ENCODE assay signal across 2 cellular contexts in the genomic region with DNA sequence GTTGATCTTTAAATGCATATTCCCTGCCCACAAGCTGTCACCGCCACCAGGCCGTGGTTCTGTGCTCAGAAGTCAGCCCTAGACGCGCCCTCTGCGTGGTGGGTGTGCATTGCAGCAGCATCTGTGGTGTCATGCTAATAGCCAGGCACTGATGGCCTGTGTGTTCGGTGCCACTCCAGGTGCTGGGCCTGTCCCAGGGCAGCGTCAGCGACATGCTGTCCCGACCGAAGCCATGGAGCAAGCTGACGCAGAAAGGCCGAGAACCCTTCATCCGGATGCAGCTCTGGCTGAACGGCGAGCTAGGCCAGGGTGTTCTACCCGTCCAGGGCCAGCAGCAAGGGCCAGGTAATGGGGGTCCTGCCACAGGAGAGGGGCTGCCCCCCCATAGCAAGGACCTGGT.
TF ChIP-seq lines count a peak whose summit lies in the region.

No MANE protein-coding gene starts in this region.

TF ChIP-seq in GM23338, 12 proteins besides CTCF, POLR2A, EP300 and RAD21:
- TF ChIP-seq, protein P1, sequence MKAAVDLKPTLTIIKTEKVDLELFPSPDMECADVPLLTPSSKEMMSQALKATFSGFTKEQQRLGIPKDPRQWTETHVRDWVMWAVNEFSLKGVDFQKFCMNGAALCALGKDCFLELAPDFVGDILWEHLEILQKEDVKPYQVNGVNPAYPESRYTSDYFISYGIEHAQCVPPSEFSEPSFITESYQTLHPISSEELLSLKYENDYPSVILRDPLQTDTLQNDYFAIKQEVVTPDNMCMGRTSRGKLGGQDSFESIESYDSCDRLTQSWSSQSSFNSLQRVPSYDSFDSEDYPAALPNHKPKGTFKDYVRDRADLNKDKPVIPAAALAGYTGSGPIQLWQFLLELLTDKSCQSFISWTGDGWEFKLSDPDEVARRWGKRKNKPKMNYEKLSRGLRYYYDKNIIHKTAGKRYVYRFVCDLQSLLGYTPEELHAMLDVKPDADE (IDR thresholded peaks at IDR 0.05) = no peak

TF ChIP-seq in K562, 482 proteins besides CTCF, POLR2A, EP300 and RAD21:
- TF ChIP-seq RBM22 (IDR thresholded peaks at IDR 0.05; ENCODE audit: low read depth, low read length, poor library complexity, severe bottlenecking) = peak; percentile 18
- TF ChIP-seq, protein P2, sequence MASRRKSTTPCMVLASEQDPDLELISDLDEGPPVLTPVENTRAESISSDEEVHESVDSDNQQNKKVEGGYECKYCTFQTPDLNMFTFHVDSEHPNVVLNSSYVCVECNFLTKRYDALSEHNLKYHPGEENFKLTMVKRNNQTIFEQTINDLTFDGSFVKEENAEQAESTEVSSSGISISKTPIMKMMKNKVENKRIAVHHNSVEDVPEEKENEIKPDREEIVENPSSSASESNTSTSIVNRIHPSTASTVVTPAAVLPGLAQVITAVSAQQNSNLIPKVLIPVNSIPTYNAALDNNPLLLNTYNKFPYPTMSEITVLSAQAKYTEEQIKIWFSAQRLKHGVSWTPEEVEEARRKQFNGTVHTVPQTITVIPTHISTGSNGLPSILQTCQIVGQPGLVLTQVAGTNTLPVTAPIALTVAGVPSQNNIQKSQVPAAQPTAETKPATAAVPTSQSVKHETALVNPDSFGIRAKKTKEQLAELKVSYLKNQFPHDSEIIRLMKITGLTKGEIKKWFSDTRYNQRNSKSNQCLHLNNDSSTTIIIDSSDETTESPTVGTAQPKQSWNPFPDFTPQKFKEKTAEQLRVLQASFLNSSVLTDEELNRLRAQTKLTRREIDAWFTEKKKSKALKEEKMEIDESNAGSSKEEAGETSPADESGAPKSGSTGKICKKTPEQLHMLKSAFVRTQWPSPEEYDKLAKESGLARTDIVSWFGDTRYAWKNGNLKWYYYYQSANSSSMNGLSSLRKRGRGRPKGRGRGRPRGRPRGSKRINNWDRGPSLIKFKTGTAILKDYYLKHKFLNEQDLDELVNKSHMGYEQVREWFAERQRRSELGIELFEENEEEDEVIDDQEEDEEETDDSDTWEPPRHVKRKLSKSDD (conservative IDR thresholded peaks at IDR 0.05; ENCODE audit: low read length) = no peak
- peak; percentile 45; the same call in 1 of the 2 replicates for TF ChIP-seq POLR2G (IDR thresholded peaks at IDR 0.05; ENCODE audit: low read depth, low read length)
